Comparison of ENCODE assay signal across 8 cellular contexts in the genomic region with DNA sequence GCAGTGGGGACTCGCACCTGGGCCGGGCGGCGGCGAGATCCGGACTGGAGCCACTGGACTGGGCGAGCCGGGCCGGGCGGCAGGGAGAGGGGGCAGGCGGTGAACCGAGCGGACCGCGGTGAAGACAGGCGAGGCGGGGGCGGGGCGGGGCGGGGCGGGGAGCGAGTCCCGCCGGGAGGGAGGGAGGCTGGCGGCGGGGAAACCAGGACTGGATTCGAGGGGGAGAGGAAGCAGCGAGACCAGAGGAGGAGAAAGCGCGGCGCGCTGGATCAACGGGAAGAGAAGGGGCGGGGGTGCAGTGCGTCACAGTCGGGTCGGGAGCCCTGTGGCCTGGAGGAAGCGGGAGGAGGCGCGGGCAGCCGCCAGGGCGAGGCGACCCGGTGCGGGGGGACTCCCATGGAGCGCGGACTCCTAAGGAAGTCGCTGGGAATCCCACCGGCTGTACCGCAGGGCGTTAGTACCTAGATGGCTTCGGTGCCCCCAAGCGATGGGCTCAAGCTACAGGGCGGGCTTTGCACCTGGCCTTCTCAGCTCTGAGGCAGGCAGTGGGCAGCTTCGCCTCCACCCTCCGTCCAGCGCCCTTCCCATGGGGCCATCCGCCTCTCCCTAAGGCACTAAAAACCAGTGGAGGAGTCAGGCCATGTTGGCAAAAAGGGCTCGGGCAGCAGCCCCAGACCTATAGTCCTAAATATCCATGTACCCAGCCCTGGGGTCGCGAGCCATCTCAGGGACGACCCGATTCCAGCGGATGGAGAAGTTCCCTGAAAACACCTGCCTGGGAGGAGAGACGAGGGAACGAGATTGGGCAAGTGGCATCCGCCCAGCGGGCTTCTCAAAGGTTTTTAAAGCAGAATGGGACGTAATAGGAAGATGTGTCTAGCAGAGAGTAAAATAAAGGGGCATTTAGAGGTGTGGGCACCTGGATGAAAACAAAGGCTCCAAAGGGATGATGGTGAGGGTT. TPM values are rescaled to one million over a fixed set of nuclear protein-coding genes. Genes with fewer than 3 reads are reported as not detected.
DNase-seq lines count a peak whose midpoint lies in the region; ATAC-seq and TF ChIP-seq lines count a peak whose summit lies in the region.

A gene (minus strand): TSS at position 126 of the 961 bp plus-strand sequence. CDS start 233 bp downstream, outside the sequence.

- H2AFZ ChIP-seq in trophoblast cell (ENCODE audit: insufficient read depth, low read length, poor library complexity) = peak within 1 kb of the TSS; percentile 83

- no peak within 1 kb of the TSS for H2BK5ac ChIP-seq in trophoblast cell (ENCODE audit: low read depth, low read length, poor library complexity)

- H3K27me3 ChIP-seq in AG04450 (ENCODE audit: control insufficient read depth, insufficient read depth, low read length) = peaks cover 26% of the 10 kb centered on the region
- H3K27me3 ChIP-seq in left ventricle myocardium inferior (ENCODE audit: low read depth) = peaks cover 28% of the 10 kb centered on the region
- H3K27me3 ChIP-seq in trophoblast cell (ENCODE audit: insufficient read depth, low read length) = no peaks in the 10 kb centered on the region

- H3K27ac Mint-ChIP-seq in activated naive CD8-positive, alpha-beta T cell treated with anti-CD3 and anti-CD28 coated beads, Interleukin-2, amount 10 ng/mL, durations not matched to agents 7 days and 5 days = no peak within 1 kb of the TSS

- H3K27ac ChIP-seq in AG04450 (ENCODE audit: low read depth, low read length) (no peak within 1 kb of the TSS), left ventricle myocardium inferior (replicated peaks) (peak within 1 kb of the TSS; percentile 77), trophoblast cell (ENCODE audit: low read depth, low read length) (no peak within 1 kb of the TSS)

- no CpG with 5 or more reads among the region's 69 CpGs for WGBS in trophoblast cell (ENCODE audit: extremely low coverage, insufficient coverage, insufficient read length)

- H3K9me3 ChIP-seq in AG04450 (ENCODE audit: control insufficient read depth, insufficient read depth, low read length) (no peaks in the 10 kb centered on the region), left ventricle myocardium inferior (replicated peaks) (no peaks in the 10 kb centered on the region), trophoblast cell (ENCODE audit: insufficient read depth, low read depth, low read length) (peaks cover 4% of the 10 kb centered on the region)

- H3K4me3 ChIP-seq in AG04450 (ENCODE audit: low read depth, low read length) = peak within 1 kb of the TSS; percentile 46
- H3K4me3 ChIP-seq in left ventricle myocardium inferior = peak within 1 kb of the TSS; percentile 81
- H3K4me3 ChIP-seq in trophoblast cell (ENCODE audit: low read depth, low read length) = peak within 1 kb of the TSS; percentile 80

- no peak within 1 kb of the TSS for H2AK5ac ChIP-seq in trophoblast cell (ENCODE audit: low read length)

- TF ChIP-seq CTCF in AG04450 (IDR thresholded peaks at IDR 0.05; ENCODE audit: low read depth, low read length) (no peak), left ventricle myocardium inferior (IDR thresholded peaks at IDR 0.05; ENCODE audit: borderline replicate concordance) (no peak)

- peak within 1 kb of the TSS; percentile 97 for H3K4me2 ChIP-seq in trophoblast cell (ENCODE audit: low read length)

- CTCF ChIA-PET in AG04450 (lab: Charles Lee) = interaction anchor here (1.3 kb wide), 1 partner anchor 51 kb away, joined by 4 read pairs; no protein-coding TSS in a partner anchor

- H4K91ac ChIP-seq in trophoblast cell (ENCODE audit: low read depth, low read length) = no peak within 1 kb of the TSS

- H3K9me3 Mint-ChIP-seq in activated naive CD8-positive, alpha-beta T cell treated with anti-CD3 and anti-CD28 coated beads, Interleukin-2, amount 10 ng/mL, durations not matched to agents 7 days and 5 days = no peaks in the 10 kb centered on the region

- no peak within 1 kb of the TSS for H4K12ac ChIP-seq in trophoblast cell (ENCODE audit: low read depth, low read length)

- H4K8ac ChIP-seq in trophoblast cell (ENCODE audit: low read depth, low read length) = peak within 1 kb of the TSS; percentile 71

- H3K36me3 Mint-ChIP-seq in activated naive CD8-positive, alpha-beta T cell treated with anti-CD3 and anti-CD28 coated beads, Interleukin-2, amount 10 ng/mL, durations not matched to agents 7 days and 5 days = no peaks in the 10 kb centered on the region

- no peak within 1 kb of the TSS for H3K14ac ChIP-seq in trophoblast cell (ENCODE audit: low read length)

- H3K23ac ChIP-seq in trophoblast cell (ENCODE audit: low read length) = no peak within 1 kb of the TSS

- H3K18ac ChIP-seq in trophoblast cell (ENCODE audit: low read length) = no peak within 1 kb of the TSS

- H3K9ac ChIP-seq in trophoblast cell (ENCODE audit: low read length) = no peak within 1 kb of the TSS

- no peaks in the 10 kb centered on the region for H3K79me2 ChIP-seq in trophoblast cell (ENCODE audit: control insufficient read depth, insufficient read depth, low read length, poor library complexity)

- intact Hi-C loops in left ventricle myocardium inferior (cut with micrococcal nuclease) = no loop called here

- POLR2A ChIA-PET in AG04450 (lab: Yijun Ruan, JAX) = no interaction called here
- POLR2A ChIA-PET in activated naive CD8-positive, alpha-beta T cell treated with anti-CD3 and anti-CD28 coated beads, Interleukin-2, amount 10 ng/mL, durations not matched to agents 7 days and 5 days (lab: Charles Lee) = interaction anchor here (1.2 kb wide), 1 partner anchor 37 kb away, joined by 4 read pairs; no protein-coding TSS in a partner anchor

- H3K4ac ChIP-seq in trophoblast cell (ENCODE audit: low read depth, low read length) = no peak within 1 kb of the TSS

- no peak for DNase-seq in AG04450 (ENCODE audit: low read depth, low spot score)
- peak; percentile 27 for DNase-seq in H4 (ENCODE audit: low spot score)
- peak; percentile 95 for DNase-seq in NCI-H510A (lab: John Stamatoyannopoulos, UW)
- no peak for DNase-seq in activated naive CD8-positive, alpha-beta T cell treated with anti-CD3 and anti-CD28 coated beads, Interleukin-2, amount 10 ng/mL, durations not matched to agents 7 days and 5 days
- DNase-seq in left ventricle myocardium inferior = peak; percentile 80
- DNase-seq in trophoblast cell = peak in 1 of 2 donors; percentile 23
- no peak for DNase-seq in OCI-M1 (lab: John Stamatoyannopoulos, UW)

- no peak within 1 kb of the TSS for H2BK120ac ChIP-seq in trophoblast cell (ENCODE audit: insufficient read depth, low read length, poor library complexity)

- H3K27me3 Mint-ChIP-seq in activated naive CD8-positive, alpha-beta T cell treated with anti-CD3 and anti-CD28 coated beads, Interleukin-2, amount 10 ng/mL, durations not matched to agents 7 days and 5 days = peaks cover 29% of the 10 kb centered on the region

- H3K4me3 Mint-ChIP-seq in activated naive CD8-positive, alpha-beta T cell treated with anti-CD3 and anti-CD28 coated beads, Interleukin-2, amount 10 ng/mL, durations not matched to agents 7 days and 5 days = peak within 1 kb of the TSS; percentile 60

- H3K4me1 Mint-ChIP-seq in activated naive CD8-positive, alpha-beta T cell treated with anti-CD3 and anti-CD28 coated beads, Interleukin-2, amount 10 ng/mL, durations not matched to agents 7 days and 5 days = peaks cover 24% of the 10 kb centered on the region

- ATAC-seq in activated naive CD8-positive, alpha-beta T cell treated with anti-CD3 and anti-CD28 coated beads, Interleukin-2, amount 10 ng/mL, durations not matched to agents 7 days and 5 days (ENCODE audit: low read depth) = peak; percentile 18
- ATAC-seq in HG03280 (IDR thresholded peaks at IDR 0.05; ENCODE audit: unreplicated experiment) = no peak

- no peaks in the 10 kb centered on the region for H3K79me1 ChIP-seq in trophoblast cell (ENCODE audit: low read length)

- H3K4me1 ChIP-seq in left ventricle myocardium inferior (peaks cover 49% of the 10 kb centered on the region), trophoblast cell (ENCODE audit: control insufficient read depth in 1 of 2, insufficient read depth in 2 of 2, low read length in 2 of 2) (peaks cover 5 to 8% of the 10 kb centered on the region in 2 experiments)

- no peaks in the 10 kb centered on the region for H3K36me3 ChIP-seq in left ventricle myocardium inferior
- H3K36me3 ChIP-seq in trophoblast cell (ENCODE audit: control insufficient read depth in 1 of 2, insufficient read depth in 2 of 2, low read length in 2 of 2) = no peaks in the 10 kb centered on the region

- H2BK12ac ChIP-seq in trophoblast cell (ENCODE audit: low read length) = no peak within 1 kb of the TSS

RNA-seq across cellular contexts. Expression of the gene that starts here (rescaled TPM):
- polyA plus RNA-seq in AG04450 (2011; rRNA removed) = 0.05 and 0.06 TPM in 2 replicates
- polyA minus RNA-seq in AG04450 (2011; rRNA and poly(A)+ RNA removed) = 0.05 and 0.13 TPM in 2 replicates
- 0.27 TPM in 1 of 2 replicates, not detected in the other for total RNA-seq in H4 (2014; rRNA removed; shearing (Covaris generic))
- total RNA-seq in activated naive CD8-positive, alpha-beta T cell treated with anti-CD3 and anti-CD28 coated beads, Interleukin-2, amount 10 ng/mL, durations not matched to agents 7 days and 5 days = under 1 TPM; 0.08 to 0.09 TPM
- total RNA-seq in left ventricle myocardium inferior = 1.5 TPM
- 0.82 TPM in 2 replicates for polyA plus RNA-seq in trophoblast cell (2013)

Comparison
In these comparisons a context has a peak if more than half of its experiments do, and no peak if none do; other contexts are left out.
1. Peak in DNase-seq in H4; RNA of the gene not detected or under 1 TPM.
2. Peak in ATAC-seq in activated naive CD8-positive, alpha-beta T cell treated with anti-CD3 and anti-CD28 coated beads, Interleukin-2, amount 10 ng/mL, durations not matched to agents 7 days and 5 days; RNA of the gene not detected or under 1 TPM.
3. DNase-seq: peak in NCI-H510A (single experiment) and left ventricle myocardium inferior (single experiment); none in AG04450 (single experiment), activated naive CD8-positive, alpha-beta T cell treated with anti-CD3 and anti-CD28 coated beads, Interleukin-2, amount 10 ng/mL, durations not matched to agents 7 days and 5 days (single experiment) and OCI-M1 (single experiment).
4. Peak in every context shown above with its lines, with median percentiles within 50 percentile points of each other: H3K4me3 ChIP-seq.